9 cellular contexts compared by ENCODE assay signal in genomic region chr1:30719406-30720270, GRCh38. TPM values are rescaled to one million over a fixed set of nuclear protein-coding genes. Genes with fewer than 3 reads are reported as not detected.
DNase-seq lines count a peak whose midpoint lies in the region; ATAC-seq and TF ChIP-seq lines count a peak whose summit lies in the region.
"Had no signal": no experiment of that assay in that cellular context is flagged by ENCODE, and none has a peak within 500 bp of the region (broad histone marks: within the 10 kb centered on the region; RNA-seq: fewer than 3 reads in every experiment).

No MANE protein-coding gene starts in this region.

- peaks cover 43% of the 10 kb centered on the region for H3K4me1 Mint-ChIP-seq in activated naive CD4-positive, alpha-beta T cell treated with anti-CD3 and anti-CD28 coated beads, Interleukin-2, amount 50 U/mL, for 24 hours

- intact Hi-C loops in esophagus squamous epithelium (cut with DNase I) (loop anchor here (5.0 kb wide), 2 partner anchors 58 to 193 kb away; no protein-coding TSS in a partner anchor), psoas muscle (cut with DNase I) (loop anchor here (1.0 to 5.0 kb wide), 2 partner anchors 60 to 193 kb away; no protein-coding TSS in a partner anchor)

- 33 to 44% methylated on average over 14 of the region's 21 CpGs for WGBS in esophagus squamous epithelium, 2 donors
- WGBS in psoas muscle, 3 donors, result 35 to 42% (median 37%) methylated on average over 20 to 21 of the region's 21 CpGs

- H3K4me1 ChIP-seq in esophagus squamous epithelium (peaks cover 0 to 26% (median 7%) of the 10 kb centered on the region in 3 donors), psoas muscle (peaks cover 3% of the 10 kb centered on the region)

- H3K27me3 ChIP-seq in esophagus squamous epithelium (no peaks in the 10 kb centered on the region), psoas muscle (ENCODE audit: insufficient read depth in 3 of 3, low read length in 2 of 3) (no peaks in the 10 kb centered on the region)

- TF ChIP-seq CTCF in esophagus squamous epithelium (IDR thresholded peaks at IDR 0.05) (no peak), psoas muscle (IDR thresholded peaks at IDR 0.05) (no peak)

- H3K4me3 ChIP-seq in SK-N-MC (peak overlapping the region; percentile 91), esophagus squamous epithelium (peak overlapping the region; percentile 39 to 76 (median 66)), psoas muscle (peak overlapping the region; percentile 55)

- TF ChIP-seq POLR2A in esophagus squamous epithelium (IDR thresholded peaks at IDR 0.05), result no peak

- H3K36me3 Mint-ChIP-seq in activated naive CD4-positive, alpha-beta T cell treated with anti-CD3 and anti-CD28 coated beads, Interleukin-2, amount 50 U/mL, for 24 hours, result peaks cover 2% of the 10 kb centered on the region

- no peak overlapping the region for H3K9ac ChIP-seq in SK-N-MC (ENCODE audit: insufficient read length)

- H3K27ac ChIP-seq in SK-N-MC (no peak overlapping the region), esophagus squamous epithelium (peak overlapping the region; percentile 93 to 100 (median 99)), psoas muscle (peak overlapping the region; percentile 92)

- no peaks in the 10 kb centered on the region for H3K9me3 Mint-ChIP-seq in activated naive CD4-positive, alpha-beta T cell treated with anti-CD3 and anti-CD28 coated beads, Interleukin-2, amount 50 U/mL, for 24 hours

- H3K4me3 Mint-ChIP-seq in activated naive CD4-positive, alpha-beta T cell treated with anti-CD3 and anti-CD28 coated beads, Interleukin-2, amount 50 U/mL, for 24 hours, result peak overlapping the region; percentile 89

- no peaks in the 10 kb centered on the region for H3K9me3 ChIP-seq in SK-N-MC (ENCODE audit: low read depth, low read length)
- H3K9me3 ChIP-seq in esophagus squamous epithelium, result peaks cover 0 to 8% (median 6%) of the 10 kb centered on the region in 3 donors
- peaks cover 8% of the 10 kb centered on the region for H3K9me3 ChIP-seq in psoas muscle

- ATAC-seq in psoas muscle (no peak), HG03460 (IDR thresholded peaks at IDR 0.05; ENCODE audit: unreplicated experiment) (no peak)

- no peaks in the 10 kb centered on the region for H3K27me3 Mint-ChIP-seq in activated naive CD4-positive, alpha-beta T cell treated with anti-CD3 and anti-CD28 coated beads, Interleukin-2, amount 50 U/mL, for 24 hours

- H3K36me3 ChIP-seq in SK-N-MC (ENCODE audit: insufficient read depth, low read length) (no peaks in the 10 kb centered on the region), esophagus squamous epithelium (peaks cover 0 to 21% (median 0%) of the 10 kb centered on the region in 3 donors), psoas muscle (ENCODE audit: insufficient read depth in 1 of 2, low read depth in 1 of 2) (no peaks in the 10 kb centered on the region)

- H3K27ac Mint-ChIP-seq in activated naive CD4-positive, alpha-beta T cell treated with anti-CD3 and anti-CD28 coated beads, Interleukin-2, amount 50 U/mL, for 24 hours, result peak overlapping the region; percentile 43

- DNase-seq in activated naive CD4-positive, alpha-beta T cell treated with anti-CD3 and anti-CD28 coated beads, Interleukin-2, amount 50 U/mL, for 16 hours, result no peak
- no peak for DNase-seq in SK-N-MC (ENCODE audit: low read depth, low spot score)
- no peak for DNase-seq in esophagus squamous epithelium (lab: John Stamatoyannopoulos, UW)
- DNase-seq in psoas muscle, result peak in 1 of 2 donors; percentile 10
- DNase-seq in SIG-M5 (lab: John Stamatoyannopoulos, UW), result no peak
- no peak for DNase-seq in stimulated activated CD8-positive, alpha-beta memory T cell treated with anti-CD3 and anti-CD28 coated beads, Interleukin-4, amount 100 ng/mL, for 48 hours

RNA-seq across cellular contexts. Expression of gene MATN1, which starts 3.7 kb away (rescaled TPM):
- total RNA-seq in esophagus squamous epithelium (not detected), psoas muscle (not detected)
- polyA plus RNA-seq in psoas muscle, result under 1 TPM; 0.03 to 0.07 (median 0.04) TPM
- total RNA-seq: glomerular endothelial cell had no signal

RNA-seq across cellular contexts. Expression of gene LAPTM5, which starts 37.9 kb away (rescaled TPM):
- total RNA-seq in esophagus squamous epithelium, result 10 to 100 TPM in 2 of 4 donors, 1 to 10 TPM in 2; 6.3 to 53.4 (median 24.6) TPM
- total RNA-seq in psoas muscle, result 10 to 100 TPM in 3 of 4 donors, 1 to 10 TPM in 1; 8.2 to 14.4 (median 13.7) TPM
- 10 to 100 TPM in 1 of 3 donors, 1 to 10 TPM in 2; 3.0 to 14.5 (median 4.3) TPM for polyA plus RNA-seq in psoas muscle
